12 cellular contexts compared by ENCODE assay signal in genomic region chr1:168543840-168544498, GRCh38. TPM values are rescaled to one million over a fixed set of nuclear protein-coding genes. Genes with fewer than 3 reads are reported as not detected.
DNase-seq lines count a peak whose midpoint lies in the region; ATAC-seq and TF ChIP-seq lines count a peak whose summit lies in the region.
"Not testable (repeated sequence)": the region's sequence is repeated elsewhere in the genome, so short reads cannot be mapped to it uniquely, and the experiment has no call there.
"Had no signal": no experiment of that assay in that cellular context is flagged by ENCODE, and none has a peak within 500 bp of the region (broad histone marks: within the 10 kb centered on the region; RNA-seq: fewer than 3 reads in every experiment).

Gene XCL2, minus strand, starts transcription at chr1:168543997. Its CDS starts 33 bp downstream, at chr1:168543964.

- intact Hi-C loops in activated T-helper 1 cell treated with anti-CD3 and anti-CD28 coated beads, Interleukin-12 subunit alpha, Interleukin-12 subunit beta, Interleukin-2, Interleukin-4 antibody, amounts not matched to agents 30 ng/mL and 10 ng/mL and 1 ng/mL, durations not matched to agents 14 hours and 24 hours and 36 hours (cut with micrococcal nuclease); mucosa of descending colon (cut with DNase I, micrococcal nuclease): not testable (repeated sequence)

- peaks cover 53% of the 10 kb centered on the region for H3K4me1 Mint-ChIP-seq in activated CD8-positive, alpha-beta T cell treated with anti-CD3 and anti-CD28 coated beads, Interleukin-2, amount 10 ng/mL, durations not matched to agents 7 days and 5 days (ENCODE audit: low read depth)
- H3K4me1 Mint-ChIP-seq in activated T-helper 1 cell treated with anti-CD3 and anti-CD28 coated beads, Interleukin-12 subunit alpha, Interleukin-12 subunit beta, Interleukin-2, Interleukin-4 antibody, amounts not matched to agents 30 ng/mL and 10 ng/mL and 1 ng/mL, durations not matched to agents 14 hours and 24 hours and 36 hours (ENCODE audit: low read depth): peaks cover 15% of the 10 kb centered on the region
- peaks cover 36% of the 10 kb centered on the region for H3K4me1 Mint-ChIP-seq in activated naive CD8-positive, alpha-beta T cell treated with anti-CD3 and anti-CD28 coated beads, Interleukin-2, amount 50 U/mL, for 24 hours
- not testable (repeated sequence) for H3K4me1 Mint-ChIP-seq in stimulated activated naive B cell treated with anti-CD40 and anti-IgM and Interleukin-4, amounts not matched to agents 10 μg/mL and 1 μg/mL and 100 μg/mL, for 72 hours

- not testable (repeated sequence) for H4K20me1 ChIP-seq in DND-41 (ENCODE audit: insufficient read depth, low read length)

- H3K4me1 ChIP-seq in DND-41 (ENCODE audit: insufficient read depth, low read length); mucosa of descending colon (ENCODE audit: low read depth): not testable (repeated sequence)

- not testable (repeated sequence) for DNase-seq in DND-41; activated T-helper 1 cell treated with anti-CD3 and anti-CD28 coated beads, Interleukin-12 subunit alpha, Interleukin-12 subunit beta, Interleukin-2, Interleukin-4 antibody, amounts not matched to agents 30 ng/mL and 10 ng/mL and 1 ng/mL, durations not matched to agents 14 hours and 24 hours and 36 hours (ENCODE audit: low spot score); mucosa of descending colon; stimulated activated naive B cell treated with anti-CD40 and anti-IgM and Interleukin-4, amounts not matched to agents 10 μg/mL and 1 μg/mL and 100 μg/mL, for 72 hours
- DNase-seq in NK-92 treated with Interleukin-12 subunit alpha and Interleukin-12 subunit beta, amount 100 ng/mL, for 24 hours (lab: John Stamatoyannopoulos, UW): peak; percentile 9
- peak; percentile 40 for DNase-seq in activated CD8-positive, alpha-beta T cell treated with anti-CD3 and anti-CD28 coated beads, Interleukin-2, amount 10 ng/mL, durations not matched to agents 7 days and 5 days
- DNase-seq in activated naive CD8-positive, alpha-beta T cell treated with anti-CD3 and anti-CD28 coated beads, Interleukin-2, amount 50 U/mL, for 24 hours: peak; percentile 50

- H3K27ac Mint-ChIP-seq in activated CD8-positive, alpha-beta T cell treated with anti-CD3 and anti-CD28 coated beads, Interleukin-2, amount 10 ng/mL, durations not matched to agents 7 days and 5 days: peak within 1 kb of the TSS; percentile 93
- H3K27ac Mint-ChIP-seq in activated T-helper 1 cell treated with anti-CD3 and anti-CD28 coated beads, Interleukin-12 subunit alpha, Interleukin-12 subunit beta, Interleukin-2, Interleukin-4 antibody, amounts not matched to agents 30 ng/mL and 10 ng/mL and 1 ng/mL, durations not matched to agents 14 hours and 24 hours and 36 hours; stimulated activated naive B cell treated with anti-CD40 and anti-IgM and Interleukin-4, amounts not matched to agents 10 μg/mL and 1 μg/mL and 100 μg/mL, for 72 hours: not testable (repeated sequence)
- H3K27ac Mint-ChIP-seq in activated naive CD8-positive, alpha-beta T cell treated with anti-CD3 and anti-CD28 coated beads, Interleukin-2, amount 50 U/mL, for 24 hours: peak within 1 kb of the TSS; percentile 98

- H3K4me3 Mint-ChIP-seq in activated CD8-positive, alpha-beta T cell treated with anti-CD3 and anti-CD28 coated beads, Interleukin-2, amount 10 ng/mL, durations not matched to agents 7 days and 5 days: peak within 1 kb of the TSS; percentile 81
- not testable (repeated sequence) for H3K4me3 Mint-ChIP-seq in activated T-helper 1 cell treated with anti-CD3 and anti-CD28 coated beads, Interleukin-12 subunit alpha, Interleukin-12 subunit beta, Interleukin-2, Interleukin-4 antibody, amounts not matched to agents 30 ng/mL and 10 ng/mL and 1 ng/mL, durations not matched to agents 14 hours and 24 hours and 36 hours
- H3K4me3 Mint-ChIP-seq in activated naive CD8-positive, alpha-beta T cell treated with anti-CD3 and anti-CD28 coated beads, Interleukin-2, amount 50 U/mL, for 24 hours: peak within 1 kb of the TSS; percentile 93
- H3K4me3 Mint-ChIP-seq in stimulated activated naive B cell treated with anti-CD40 and anti-IgM and Interleukin-4, amounts not matched to agents 10 μg/mL and 1 μg/mL and 100 μg/mL, for 72 hours: peak within 1 kb of the TSS; percentile 9 to 36

- H3K27me3 ChIP-seq in DND-41 (ENCODE audit: insufficient read depth, low read length, poor library complexity): not testable (repeated sequence)

- H3K9me3 Mint-ChIP-seq in activated CD8-positive, alpha-beta T cell treated with anti-CD3 and anti-CD28 coated beads, Interleukin-2, amount 10 ng/mL, durations not matched to agents 7 days and 5 days (ENCODE audit: insufficient read depth): peaks cover 23% of the 10 kb centered on the region
- not testable (repeated sequence) for H3K9me3 Mint-ChIP-seq in activated T-helper 1 cell treated with anti-CD3 and anti-CD28 coated beads, Interleukin-12 subunit alpha, Interleukin-12 subunit beta, Interleukin-2, Interleukin-4 antibody, amounts not matched to agents 30 ng/mL and 10 ng/mL and 1 ng/mL, durations not matched to agents 14 hours and 24 hours and 36 hours; stimulated activated naive B cell treated with anti-CD40 and anti-IgM and Interleukin-4, amounts not matched to agents 10 μg/mL and 1 μg/mL and 100 μg/mL, for 72 hours
- peaks cover 14% of the 10 kb centered on the region for H3K9me3 Mint-ChIP-seq in activated naive CD8-positive, alpha-beta T cell treated with anti-CD3 and anti-CD28 coated beads, Interleukin-2, amount 50 U/mL, for 24 hours

- TF ChIP-seq CTCF in DND-41 (IDR thresholded peaks at IDR 0.05; ENCODE audit: borderline replicate concordance, extremely low read depth, low read length, poor library complexity, severe bottlenecking); mucosa of descending colon (IDR thresholded peaks at IDR 0.05): not testable (repeated sequence)

- not testable (repeated sequence) for H3K4me2 ChIP-seq in DND-41 (ENCODE audit: insufficient read depth, low read length)

- not testable (repeated sequence) for H3K27me3 Mint-ChIP-seq in activated CD8-positive, alpha-beta T cell treated with anti-CD3 and anti-CD28 coated beads, Interleukin-2, amount 10 ng/mL, durations not matched to agents 7 days and 5 days (ENCODE audit: low read depth); activated T-helper 1 cell treated with anti-CD3 and anti-CD28 coated beads, Interleukin-12 subunit alpha, Interleukin-12 subunit beta, Interleukin-2, Interleukin-4 antibody, amounts not matched to agents 30 ng/mL and 10 ng/mL and 1 ng/mL, durations not matched to agents 14 hours and 24 hours and 36 hours (ENCODE audit: insufficient read depth); activated naive CD8-positive, alpha-beta T cell treated with anti-CD3 and anti-CD28 coated beads, Interleukin-2, amount 50 U/mL, for 24 hours; stimulated activated naive B cell treated with anti-CD40 and anti-IgM and Interleukin-4, amounts not matched to agents 10 μg/mL and 1 μg/mL and 100 μg/mL, for 72 hours

- H3K36me3 Mint-ChIP-seq in activated CD8-positive, alpha-beta T cell treated with anti-CD3 and anti-CD28 coated beads, Interleukin-2, amount 10 ng/mL, durations not matched to agents 7 days and 5 days (ENCODE audit: low read depth): peaks cover 64% of the 10 kb centered on the region
- H3K36me3 Mint-ChIP-seq in activated T-helper 1 cell treated with anti-CD3 and anti-CD28 coated beads, Interleukin-12 subunit alpha, Interleukin-12 subunit beta, Interleukin-2, Interleukin-4 antibody, amounts not matched to agents 30 ng/mL and 10 ng/mL and 1 ng/mL, durations not matched to agents 14 hours and 24 hours and 36 hours (ENCODE audit: low read depth); stimulated activated naive B cell treated with anti-CD40 and anti-IgM and Interleukin-4, amounts not matched to agents 10 μg/mL and 1 μg/mL and 100 μg/mL, for 72 hours: not testable (repeated sequence)
- peaks cover 47% of the 10 kb centered on the region for H3K36me3 Mint-ChIP-seq in activated naive CD8-positive, alpha-beta T cell treated with anti-CD3 and anti-CD28 coated beads, Interleukin-2, amount 50 U/mL, for 24 hours (ENCODE audit: low read depth)

- POLR2A ChIA-PET in activated CD8-positive, alpha-beta T cell treated with anti-CD3 and anti-CD28 coated beads, Interleukin-2, amount 10 ng/mL, durations not matched to agents 7 days and 5 days (lab: Charles Lee): interaction anchor here (1.3 kb wide), 1 partner anchor 34 kb away, joined by 4 read pairs; no protein-coding TSS in a partner anchor

- H2AFZ ChIP-seq in DND-41 (ENCODE audit: low read depth, low read length): not testable (repeated sequence)

- not testable (repeated sequence) for H3K9ac ChIP-seq in DND-41 (ENCODE audit: low read depth, low read length)

- CTCF ChIA-PET in activated CD8-positive, alpha-beta T cell treated with anti-CD3 and anti-CD28 coated beads, Interleukin-2, amount 10 ng/mL, durations not matched to agents 7 days and 5 days (lab: Charles Lee): not testable (repeated sequence)

- not testable (repeated sequence) for H3K4me3 ChIP-seq in DND-41 (ENCODE audit: low read depth in 1 of 2, low read length in 2 of 2); mucosa of descending colon

- not testable (repeated sequence) for H3K27ac ChIP-seq in DND-41 (ENCODE audit: low read length)

- ATAC-seq in DND-41 (ENCODE audit: insufficient read depth, low read depth) (peak; percentile 62), mucosa of descending colon (peak; percentile 23)
- ATAC-seq in activated CD8-positive, alpha-beta T cell treated with anti-CD3 and anti-CD28 coated beads, Interleukin-2, amount 10 ng/mL, durations not matched to agents 7 days and 5 days: peak; percentile 84
- peak; percentile 86 for ATAC-seq in activated naive CD8-positive, alpha-beta T cell treated with anti-CD3 and anti-CD28 coated beads, Interleukin-2, amount 50 U/mL, for 24 hours
- ATAC-seq in stimulated activated naive B cell treated with anti-CD40 and anti-IgM and Interleukin-4, amounts not matched to agents 10 μg/mL and 1 μg/mL and 100 μg/mL, for 72 hours (replicated peaks): peak in 1 of 2 donors; percentile 56

- H3K79me2 ChIP-seq in DND-41 (ENCODE audit: insufficient read depth, low read length): not testable (repeated sequence)

- not testable (repeated sequence) for H3K36me3 ChIP-seq in DND-41 (ENCODE audit: insufficient read depth, low read length); mucosa of descending colon (ENCODE audit: low read depth)

- not testable (repeated sequence) for H3K9me3 ChIP-seq in DND-41 (ENCODE audit: insufficient read depth, low read length, severe bottlenecking); mucosa of descending colon

RNA-seq across cellular contexts. Expression of gene XCL2, which starts in this region (rescaled TPM):
- 10 to 100 TPM; 41.2 to 41.8 TPM for total RNA-seq in activated CD8-positive, alpha-beta T cell treated with anti-CD3 and anti-CD28 coated beads, Interleukin-2, amount 10 ng/mL, durations not matched to agents 7 days and 5 days
- 51.7 and 53.2 TPM in 2 replicates for total RNA-seq in activated T-helper 1 cell treated with anti-CD3 and anti-CD28 coated beads, Interleukin-12 subunit alpha, Interleukin-12 subunit beta, Interleukin-2, Interleukin-4 antibody, amounts not matched to agents 30 ng/mL and 10 ng/mL and 1 ng/mL, durations not matched to agents 14 hours and 24 hours and 36 hours
- 1 to 10 TPM in 2 of 3 donors, under 1 TPM in 1; 0.58 to 3.3 (median 1.3) TPM for total RNA-seq in mucosa of descending colon
- total RNA-seq: Caco-2; CD4-positive, CD25-positive, alpha-beta regulatory T cell; H4; IMR-90; PC-3 had no signal

Comparison
In these comparisons a context has a peak if more than half of its experiments do, and no peak if none do; other contexts are left out.
1. RNA of gene XCL2 (total RNA-seq): 51.7 to 53.2 TPM in activated T-helper 1 cell treated with anti-CD3 and anti-CD28 coated beads, Interleukin-12 subunit alpha, Interleukin-12 subunit beta, Interleukin-2, Interleukin-4 antibody, amounts not matched to agents 30 ng/mL and 10 ng/mL and 1 ng/mL, durations not matched to agents 14 hours and 24 hours and 36 hours and 41.2 to 41.8 TPM in activated CD8-positive, alpha-beta T cell treated with anti-CD3 and anti-CD28 coated beads, Interleukin-2, amount 10 ng/mL, durations not matched to agents 7 days and 5 days; 0.58 to 3.3 TPM in mucosa of descending colon; every median in the first group is over 4 times any median in the second.